15 cellular contexts compared by ENCODE assay signal in the genomic region with DNA sequence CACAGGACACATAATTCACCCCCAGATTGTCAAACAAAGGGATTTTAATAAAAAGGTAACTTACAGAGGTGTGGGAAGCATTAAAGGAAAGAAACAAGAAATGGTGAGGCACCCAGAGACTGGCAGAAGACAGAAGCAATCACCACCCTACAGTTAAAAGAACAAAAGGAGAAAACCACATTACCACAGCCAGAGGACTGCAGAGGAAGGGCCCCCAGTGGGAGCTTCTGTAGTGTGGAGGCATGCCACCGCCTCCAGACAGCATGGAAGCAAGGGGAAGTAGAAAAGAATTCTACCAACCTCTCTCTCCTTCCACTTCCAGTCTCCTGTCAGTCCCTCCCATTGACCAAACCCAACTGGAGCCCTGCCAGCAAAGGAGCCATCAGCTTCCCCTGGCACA. TPM values are rescaled to one million over a fixed set of nuclear protein-coding genes. Genes with fewer than 3 reads are reported as not detected.
"Had no signal": no experiment of that assay in that cellular context is flagged by ENCODE, and none has a peak within 500 bp of the region (broad histone marks: within the 10 kb centered on the region; RNA-seq: fewer than 3 reads in every experiment).

No MANE protein-coding gene starts in this region.

RNA-seq across cellular contexts. Expression of a gene that starts 4.4 kb away (rescaled TPM):
- total RNA-seq: activated naive CD4-positive, alpha-beta T cell treated with anti-CD3 and anti-CD28 coated beads for 36 hours; activated naive CD4-positive, alpha-beta T cell treated with anti-CD3 and anti-CD28 coated beads, Interleukin-2, amount 50 U/mL, for 72 hours; activated naive CD8-positive, alpha-beta T cell treated with anti-CD3 and anti-CD28 coated beads for 36 hours; activated naive CD8-positive, alpha-beta T cell treated with anti-CD3 and anti-CD28 coated beads, Interleukin-2, amount 10 ng/mL, durations not matched to agents 7 days and 5 days; activated T-cell treated with anti-CD3 and anti-CD28 coated beads, Interleukin-2, amount 50 U/mL, for 4 hours; activated T-cell treated with anti-CD3 and anti-CD28 coated beads, Interleukin-2, amount 50 U/mL, for 72 hours; activated T-helper 1 cell treated with anti-CD3 and anti-CD28 coated beads, Interleukin-12 subunit alpha, Interleukin-12 subunit beta, Interleukin-2, Interleukin-4 antibody, amounts not matched to agents 30 ng/mL and 10 ng/mL and 1 ng/mL, durations not matched to agents 14 hours and 24 hours and 36 hours; activated T-helper 17 cell treated with anti-CD3 and anti-CD28 coated beads, Interleukin-2, amount 50 U/mL, for 72 hours; activated T-helper 2 cell treated with anti-CD3 and anti-CD28 coated beads, Interferon-gamma antibody, Interleukin-2, Interleukin-4, amounts not matched to agents 10 μg/mL and 5 μg/mL and 100 μg/mL, durations not matched to agents 14 hours and 24 hours and 36 hours; aorta; ascending aorta; body of pancreas; breast epithelium; bronchial epithelial cell; cardiac septum had no signal
- polyA plus RNA-seq: aorta had no signal
